In genomic region chr12:18320036-18320617, GRCh38 we compare ENCODE assay signal across 8 cellular contexts. TPM values are rescaled to one million over a fixed set of nuclear protein-coding genes. Genes with fewer than 3 reads are reported as not detected.
DNase-seq lines count a peak whose midpoint lies in the region; ATAC-seq and TF ChIP-seq lines count a peak whose summit lies in the region.

No MANE protein-coding gene starts in this region.

- TF ChIP-seq CTCF in PC-9 (conservative IDR thresholded peaks at IDR 0.05) (peak; percentile 59), sigmoid colon (IDR thresholded peaks at IDR 0.05) (peak in 1 of 4 experiments; percentile 12)

- H3K9me2 ChIP-seq in PC-9 (ENCODE audit: insufficient read depth), result no peaks in the 10 kb centered on the region

- TF ChIP-seq EP300 in sigmoid colon (IDR thresholded peaks at IDR 0.05), result no peak

- H3K4me3 ChIP-seq in PC-9 (no peak overlapping the region), sigmoid colon (no peak overlapping the region)

- in situ Hi-C loops in Caki2 (cut with HindIII; ENCODE audit: low pct_unique_long_range_greater_than_20kb, low sequenced_read_pairs), result no loop called here

- WGBS in sigmoid colon, 2 donors, result 53 to 64% methylated on average over 6 of the region's 6 CpGs

- DNase-seq in Caki2 (ENCODE audit: low read depth) (peak; percentile 46), PC-9 (peak; percentile 50 to 68), erythroblast (lab: John Stamatoyannopoulos, UW) (peak; percentile 2 to 14), non-pigmented ciliary epithelial cell (ENCODE audit: low read depth) (peak; percentile 67), activated gamma-delta T cell (lab: John Stamatoyannopoulos, UW) (no peak), sigmoid colon (no peak)
- DNase-seq in NK-92 treated with Interleukin-12 subunit alpha and Interleukin-12 subunit beta, amount 100 ng/mL, for 24 hours (lab: John Stamatoyannopoulos, UW), result no peak

- H3K9me3 ChIP-seq in PC-9 (ENCODE audit: insufficient read depth, low read depth), result no peaks in the 10 kb centered on the region
- H3K9me3 ChIP-seq in sigmoid colon, result no peaks in the 10 kb centered on the region

- no peaks in the 10 kb centered on the region for H3F3A ChIP-seq in PC-9 (ENCODE audit: insufficient read depth, low read depth)

- no TSS peak for BruUV-seq in PC-9 (replicated peaks; lab: Mats Ljungman, UMichigan)

- no peak overlapping the region for H2AFZ ChIP-seq in PC-9

- POLR2A ChIA-PET in PC-9 (lab: Charles Lee; ENCODE audit: unreplicated experiment), result no interaction called here

- ATAC-seq in HG02623 (IDR thresholded peaks at IDR 0.05; ENCODE audit: unreplicated experiment), result peak; percentile 43

- TF ChIP-seq POLR2A in erythroblast (IDR thresholded peaks at IDR 0.05; ENCODE audit: low read length) (no peak), sigmoid colon (IDR thresholded peaks at IDR 0.05) (no peak)

- intact Hi-C loops in PC-9 (cut with micrococcal nuclease; ENCODE audit: unreplicated experiment), result loop anchor here (1.0 kb wide), 1 partner anchor 70 kb away; no protein-coding TSS in a partner anchor
- intact Hi-C loops in sigmoid colon (cut with DNase I), result no loop called here

- no peaks in the 10 kb centered on the region for H4K20me1 ChIP-seq in PC-9 (ENCODE audit: insufficient read depth)

- CTCF ChIA-PET in PC-9 (lab: Charles Lee), result interaction anchor here (0.6 to 2.4 kb wide), 10 partner anchors 10 to 870 kb away, joined by 3 to 11 read pairs (median 4); partner anchors contain the start of gene PIK3C2G

- H3K79me2 ChIP-seq in PC-9 (ENCODE audit: low read depth), result no peaks in the 10 kb centered on the region

- H3K36me3 ChIP-seq in PC-9 (ENCODE audit: low read depth) (no peaks in the 10 kb centered on the region), sigmoid colon (no peaks in the 10 kb centered on the region)

- H3K4me1 ChIP-seq in PC-9 (replicated peaks; ENCODE audit: insufficient read depth) (0 out of 2 replicates have a peak, but pooled peaks cover 6% of the 10 kb centered on the region), sigmoid colon (no peaks in the 10 kb centered on the region)

- 0 out of 2 replicates have a peak overlapping the region, but pooled peaks have one; percentile 10 for H3K4me2 ChIP-seq in PC-9

- no peak overlapping the region for H3K27ac ChIP-seq in PC-9
- H3K27ac ChIP-seq in sigmoid colon, result no peak overlapping the region

- H3K27me3 ChIP-seq in PC-9 (ENCODE audit: insufficient read depth, low read depth) (no peaks in the 10 kb centered on the region), sigmoid colon (no peaks in the 10 kb centered on the region)

RNA-seq across cellular contexts. Expression of gene PIK3C2G, which starts 58.8 kb away (rescaled TPM):
- total RNA-seq in Caki2 (2014; rRNA removed; shearing (Covaris generic); ENCODE audit: low replicate concordance), result not detected in 2 replicates
- total RNA-seq in PC-9 (2021), result 0.30 and 1.4 TPM in 2 replicates
- 1 to 10 TPM in 1 of 4 donors, under 1 TPM in 3; 0.27 to 1.7 (median 0.69) TPM for total RNA-seq in sigmoid colon
- polyA plus RNA-seq in sigmoid colon, result under 1 TPM in 2 of 3 donors, not detected in 1; 0.07 to 0.60 TPM

Comparison
In these comparisons a context has a peak if more than half of its experiments do, and no peak if none do; other contexts are left out.
1. DNase-seq: peak in Caki2 (single experiment), PC-9 (2 of 2), erythroblast (2 of 2) and non-pigmented ciliary epithelial cell (single experiment); none in NK-92 treated with Interleukin-12 subunit alpha and Interleukin-12 subunit beta, amount 100 ng/mL, for 24 hours (single experiment), activated gamma-delta T cell (single experiment) and sigmoid colon (single experiment).